Comparison of ENCODE assay signal across 9 cellular contexts in the genomic region with DNA sequence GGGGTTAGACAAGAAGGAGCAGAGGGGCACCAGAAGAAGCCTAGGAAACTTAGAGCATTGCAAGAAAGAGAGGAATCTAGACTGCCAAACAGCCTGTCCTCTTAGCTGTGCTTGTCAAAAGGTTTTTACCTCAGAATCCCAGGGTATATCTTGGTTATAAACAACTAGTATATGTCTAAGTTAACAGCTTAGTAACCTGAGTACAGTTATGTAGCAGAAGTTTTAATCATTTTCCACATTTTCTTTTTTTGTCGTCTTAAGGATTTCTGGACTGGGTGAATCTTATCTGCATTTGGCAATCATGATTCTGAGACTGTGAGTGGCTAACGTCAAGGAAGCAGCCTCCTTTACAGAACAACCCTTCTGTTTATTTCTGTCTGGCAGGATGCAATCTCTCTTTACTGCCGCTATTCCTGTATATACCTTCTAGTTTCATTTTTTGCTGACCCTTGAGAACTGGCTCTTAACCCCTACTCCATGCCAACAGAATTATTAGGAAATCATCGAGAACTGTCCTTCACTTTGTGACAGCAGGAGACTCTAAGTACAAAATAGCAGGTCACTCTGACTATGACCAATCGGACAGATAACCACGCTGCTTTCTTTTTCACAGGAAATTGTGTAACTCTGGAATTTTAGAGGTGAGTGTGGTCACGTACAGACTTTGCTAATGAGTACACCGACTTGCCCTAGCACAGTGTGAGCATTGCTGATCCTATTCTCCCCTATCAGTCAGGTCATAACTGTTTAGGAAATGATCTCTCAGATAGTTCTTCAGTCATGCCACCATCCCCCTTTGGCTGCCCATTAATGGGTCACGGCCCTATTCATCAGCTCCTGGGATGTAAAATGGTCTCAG. TPM values are rescaled to one million over a fixed set of nuclear protein-coding genes. Genes with fewer than 3 reads are reported as not detected.
DNase-seq lines count a peak whose midpoint lies in the region; ATAC-seq and FAIRE-seq lines count a peak whose summit lies in the region.
"Had no signal": no experiment of that assay in that cellular context is flagged by ENCODE, and none has a peak within 500 bp of the region (broad histone marks: within the 10 kb centered on the region; RNA-seq: fewer than 3 reads in every experiment).

No MANE protein-coding gene starts in this region.

- H3K4me1 ChIP-seq in trophoblast cell (ENCODE audit: control insufficient read depth in 1 of 2, insufficient read depth in 2 of 2, low read length in 2 of 2): peaks cover 3 to 8% of the 10 kb centered on the region in 2 experiments

- H3K4me2 ChIP-seq in trophoblast cell (ENCODE audit: low read length): peak overlapping the region; percentile 48

- peak; percentile 63 for DNase-seq in HTR-8/SVneo (ENCODE audit: insufficient read length, low spot score)
- peak; percentile 10 to 35 for DNase-seq in activated CD4-positive, alpha-beta T cell treated with anti-CD3 and anti-CD28 coated beads, Interleukin-2, amount 50 U/mL, for 48 hours
- peak; percentile 61 for DNase-seq in fibroblast of peridontal ligament (ENCODE audit: extremely low read depth)
- DNase-seq in trophoblast cell: peak; percentile 75 to 96
- no peak for DNase-seq in NCI-H2227 treated with DMSO at 0.1 percent for 48 hours (lab: John Stamatoyannopoulos, UW)
- no peak for DNase-seq in NCI-H1417 (lab: John Stamatoyannopoulos, UW)

- H3K18ac ChIP-seq in trophoblast cell (ENCODE audit: low read length): no peak overlapping the region

- H4K91ac ChIP-seq in trophoblast cell (ENCODE audit: low read depth, low read length): peak overlapping the region; percentile 30

- H3K27me3 ChIP-seq in trophoblast cell (ENCODE audit: insufficient read depth, low read length): no peaks in the 10 kb centered on the region

- H4K8ac ChIP-seq in trophoblast cell (ENCODE audit: low read depth, low read length): no peak overlapping the region

- peak overlapping the region; percentile 75 for H3K27ac ChIP-seq in trophoblast cell (ENCODE audit: low read depth, low read length)

- no CpG with 5 or more reads among the region's 9 CpGs for WGBS in trophoblast cell (ENCODE audit: extremely low coverage, insufficient coverage, insufficient read length)

- H3K9me3 ChIP-seq in trophoblast cell (ENCODE audit: insufficient read depth, low read depth, low read length): no peaks in the 10 kb centered on the region

- no peak overlapping the region for H3K23ac ChIP-seq in trophoblast cell (ENCODE audit: low read length)

- H3K9ac ChIP-seq in trophoblast cell (ENCODE audit: low read length): no peak overlapping the region

- no peak overlapping the region for H2BK120ac ChIP-seq in trophoblast cell (ENCODE audit: insufficient read depth, low read length, poor library complexity)

- peaks cover 7% of the 10 kb centered on the region for H3K79me1 ChIP-seq in trophoblast cell (ENCODE audit: low read length)

- no peak overlapping the region for H2AFZ ChIP-seq in trophoblast cell (ENCODE audit: insufficient read depth, low read length, poor library complexity)

- H4K12ac ChIP-seq in trophoblast cell (ENCODE audit: low read depth, low read length): no peak overlapping the region

- peak overlapping the region; percentile 54; the same call in 1 of the 2 replicates for H3K4me3 ChIP-seq in GM08714 (ENCODE audit: low read length)
- H3K4me3 ChIP-seq in trophoblast cell (ENCODE audit: low read depth, low read length): no peak overlapping the region

- no peaks in the 10 kb centered on the region for H3K79me2 ChIP-seq in trophoblast cell (ENCODE audit: control insufficient read depth, insufficient read depth, low read length, poor library complexity)

- no peak overlapping the region for H3K14ac ChIP-seq in trophoblast cell (ENCODE audit: low read length)

- no peak overlapping the region for H3K4ac ChIP-seq in trophoblast cell (ENCODE audit: low read depth, low read length)

- no peak overlapping the region for H2BK12ac ChIP-seq in trophoblast cell (ENCODE audit: low read length)

- H2BK5ac ChIP-seq in trophoblast cell (ENCODE audit: low read depth, low read length, poor library complexity): peak overlapping the region; percentile 42

- H3K36me3 ChIP-seq in trophoblast cell (ENCODE audit: control insufficient read depth in 1 of 2, insufficient read depth in 2 of 2, low read length in 2 of 2): no peaks in the 10 kb centered on the region

- H2AK5ac ChIP-seq in trophoblast cell (ENCODE audit: low read length): no peak overlapping the region

- peak; percentile 95 for ATAC-seq in GM21528 (IDR thresholded peaks at IDR 0.05; ENCODE audit: low FRiP score, unreplicated experiment)

- FAIRE-seq in HTR-8/SVneo (lab: Jason Lieb, UNC): peak; percentile 13
- FAIRE-seq: endometrium had no signal

RNA-seq across cellular contexts. Expression of a gene that starts 3.3 kb away (rescaled TPM):
- 1.7 and 1.8 TPM in 2 replicates for polyA plus RNA-seq in trophoblast cell (2013)

Comparison
In these comparisons a context has a peak if more than half of its experiments do, and no peak if none do; other contexts are left out.
1. DNase-seq: peak in HTR-8/SVneo (single experiment), activated CD4-positive, alpha-beta T cell treated with anti-CD3 and anti-CD28 coated beads, Interleukin-2, amount 50 U/mL, for 48 hours (2 of 2), fibroblast of peridontal ligament (single experiment) and trophoblast cell (2 of 2); none in NCI-H2227 treated with DMSO at 0.1 percent for 48 hours (single experiment) and NCI-H1417 (0 of 3).